In the genomic region with DNA sequence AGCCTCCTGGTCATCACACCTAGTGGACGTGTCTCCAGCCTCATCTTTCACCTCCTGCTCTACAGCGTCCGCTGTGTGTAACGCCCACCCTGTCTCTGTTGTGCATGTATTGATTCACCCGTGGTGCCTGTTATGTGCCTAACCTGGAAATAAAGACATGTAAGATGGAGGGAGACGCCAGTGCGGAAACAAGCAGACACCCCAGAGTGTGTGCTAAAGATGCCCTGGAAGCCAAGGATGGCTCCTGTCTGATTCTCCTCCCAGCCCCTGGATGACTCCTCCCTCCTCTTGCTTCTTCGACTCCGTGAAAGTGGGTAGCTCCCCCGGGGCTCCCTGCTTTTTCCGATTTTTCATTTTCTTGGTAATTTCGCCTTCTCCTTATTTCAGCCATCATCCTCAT, we compare ENCODE assay signal across 17 cellular contexts.
DNase-seq lines count a peak whose midpoint lies in the region; ATAC-seq and TF ChIP-seq lines count a peak whose summit lies in the region.
"Had no signal": no experiment of that assay in that cellular context is flagged by ENCODE, and none has a peak within 500 bp of the region (broad histone marks: within the 10 kb centered on the region; RNA-seq: fewer than 3 reads in every experiment).

No MANE protein-coding gene starts in this region.

- H3K9me3 Mint-ChIP-seq in WTC11 = peaks cover 12% of the 10 kb centered on the region; the same call in 1 of the 2 replicates
- H3K9me3 Mint-ChIP-seq: CD4-positive, alpha-beta memory T cell had no signal

- H3K27ac Mint-ChIP-seq in WTC11 = no peak overlapping the region
- H3K27ac Mint-ChIP-seq: CD14-positive monocyte; CD4-positive, alpha-beta memory T cell; HFFc6 had no signal

- POLR2A ChIA-PET in WTC11 (lab: Charles Lee) = no interaction called here

- H4K91ac ChIP-seq in trophoblast cell (ENCODE audit: low read depth, low read length) = no peak overlapping the region

- no peak overlapping the region for H3K9ac ChIP-seq in trophoblast cell (ENCODE audit: low read length)
- H3K9ac ChIP-seq: BLaER1 had no signal

- no peak overlapping the region for H3K18ac ChIP-seq in trophoblast cell (ENCODE audit: low read length)

- WGBS in right cardiac atrium = 91% methylated on average over 12 of the region's 12 CpGs
- WGBS in trophoblast cell (ENCODE audit: extremely low coverage, insufficient coverage, insufficient read length) = no CpG with 5 or more reads among the region's 12 CpGs

- no peak overlapping the region for H2AFZ ChIP-seq in trophoblast cell (ENCODE audit: insufficient read depth, low read length, poor library complexity)

- H4K12ac ChIP-seq in trophoblast cell (ENCODE audit: low read depth, low read length) = no peak overlapping the region

- H3K27ac ChIP-seq in right cardiac atrium (ENCODE audit: low read length) = no peak overlapping the region
- no peak overlapping the region for H3K27ac ChIP-seq in trophoblast cell (ENCODE audit: low read depth, low read length)
- H3K27ac ChIP-seq: BLaER1 had no signal

- H3K27me3 ChIP-seq in right cardiac atrium (ENCODE audit: control insufficient read depth, insufficient read depth) (no peaks in the 10 kb centered on the region), trophoblast cell (ENCODE audit: insufficient read depth, low read length) (no peaks in the 10 kb centered on the region)
- H3K27me3 ChIP-seq: BLaER1 had no signal

- no peaks in the 10 kb centered on the region for H3K79me1 ChIP-seq in trophoblast cell (ENCODE audit: low read length)

- CTCF ChIA-PET in WTC11 (lab: Charles Lee) = interaction anchor here (1.1 kb wide), 1 partner anchor 239 kb away, joined by 4 read pairs; no protein-coding TSS in a partner anchor

- TF ChIP-seq CTCF in WTC11 (IDR thresholded peaks at IDR 0.05) = no peak

- H3K9me3 ChIP-seq in right cardiac atrium (ENCODE audit: control insufficient read depth, low read length) = no peaks in the 10 kb centered on the region
- H3K9me3 ChIP-seq in trophoblast cell (ENCODE audit: insufficient read depth, low read depth, low read length) = peaks cover 6% of the 10 kb centered on the region
- H3K9me3 ChIP-seq: BLaER1 had no signal

- H2BK120ac ChIP-seq in trophoblast cell (ENCODE audit: insufficient read depth, low read length, poor library complexity) = no peak overlapping the region

- DNase-seq in cardiac septum (ENCODE audit: low spot score) (peak; percentile 61), right cardiac atrium (no peak), ecto neural progenitor cell (ENCODE audit: low spot score) (peak; percentile 19), trophoblast cell (no peak), RKO (ENCODE audit: low spot score) (no peak), WTC11 (ENCODE audit: low spot score) (no peak)
- DNase-seq: 8988T; CD4-positive, alpha-beta memory T cell; DMS79 treated with DMSO at 0.1 percent for 48 hours; GF-D8; GOT3; H7; HFFc6 had no signal

- H3K79me2 ChIP-seq in trophoblast cell (ENCODE audit: control insufficient read depth, insufficient read depth, low read length, poor library complexity) = no peaks in the 10 kb centered on the region

- no peaks in the 10 kb centered on the region; the same call in 1 of the 2 replicates for H3K27me3 Mint-ChIP-seq in WTC11 (ENCODE audit: low read depth)
- H3K27me3 Mint-ChIP-seq: CD4-positive, alpha-beta memory T cell had no signal

- H2BK12ac ChIP-seq in trophoblast cell (ENCODE audit: low read length) = no peak overlapping the region

- H2AK5ac ChIP-seq in trophoblast cell (ENCODE audit: low read length) = no peak overlapping the region

- H3K4me1 ChIP-seq in right cardiac atrium (ENCODE audit: control insufficient read depth, insufficient read depth, low read length) = peaks cover 3% of the 10 kb centered on the region
- H3K4me1 ChIP-seq in trophoblast cell (ENCODE audit: control insufficient read depth in 1 of 2, insufficient read depth in 2 of 2, low read length in 2 of 2) = no peaks in the 10 kb centered on the region

- H3K4me3 ChIP-seq in right cardiac atrium (ENCODE audit: low read length) (no peak overlapping the region), trophoblast cell (ENCODE audit: low read depth, low read length) (peak overlapping the region; percentile 34)
- H3K4me3 ChIP-seq: BLaER1 had no signal

- intact Hi-C loops in cardiac septum (cut with DNase I) = no loop called here
- intact Hi-C loops in right cardiac atrium (cut with DNase I) = no loop called here

- H2BK5ac ChIP-seq in trophoblast cell (ENCODE audit: low read depth, low read length, poor library complexity) = no peak overlapping the region

- no peaks in the 10 kb centered on the region for H3K36me3 ChIP-seq in trophoblast cell (ENCODE audit: control insufficient read depth in 1 of 2, insufficient read depth in 2 of 2, low read length in 2 of 2)
- H3K36me3 ChIP-seq: BLaER1 had no signal

- H4K8ac ChIP-seq in trophoblast cell (ENCODE audit: low read depth, low read length) = no peak overlapping the region

- ATAC-seq in right cardiac atrium = no peak
- ATAC-seq in WTC11 = no peak
- ATAC-seq in HG03521 (IDR thresholded peaks at IDR 0.05; ENCODE audit: unreplicated experiment) = no peak
- ATAC-seq: HCT116 had no signal

- no peak overlapping the region for H3K4me3 Mint-ChIP-seq in WTC11
- H3K4me3 Mint-ChIP-seq: CD14-positive monocyte; CD4-positive, alpha-beta memory T cell; HFFc6 had no signal

- no peak overlapping the region for H3K4me2 ChIP-seq in trophoblast cell (ENCODE audit: low read length)
- H3K4me2 ChIP-seq: BLaER1 had no signal

- no peaks in the 10 kb centered on the region for H3K4me1 Mint-ChIP-seq in WTC11
- H3K4me1 Mint-ChIP-seq: CD14-positive monocyte; CD4-positive, alpha-beta memory T cell had no signal

- H3K23ac ChIP-seq in trophoblast cell (ENCODE audit: low read length) = no peak overlapping the region

- H3K14ac ChIP-seq in trophoblast cell (ENCODE audit: low read length) = no peak overlapping the region

- H3K4ac ChIP-seq in trophoblast cell (ENCODE audit: low read depth, low read length) = no peak overlapping the region

- H3K36me3 Mint-ChIP-seq in WTC11 = no peaks in the 10 kb centered on the region
- H3K36me3 Mint-ChIP-seq: CD14-positive monocyte had no signal

TF ChIP-seq in WTC11, 78 proteins besides CTCF, POLR2A, EP300 and RAD21 (continues in another document):
- no peak for TF ChIP-seq STAT6 (CRISPR knock-in tag; conservative IDR thresholded peaks at IDR 0.05; ENCODE audit: low read depth)
- no peak for TF ChIP-seq NFE2L1 (CRISPR knock-in tag; IDR thresholded peaks at IDR 0.05)
- TF ChIP-seq ZNF423 (CRISPR knock-in tag; IDR thresholded peaks at IDR 0.05) = no peak
- no peak for TF ChIP-seq GTF2I (CRISPR knock-in tag; conservative IDR thresholded peaks at IDR 0.05)
- TF ChIP-seq, protein P1, sequence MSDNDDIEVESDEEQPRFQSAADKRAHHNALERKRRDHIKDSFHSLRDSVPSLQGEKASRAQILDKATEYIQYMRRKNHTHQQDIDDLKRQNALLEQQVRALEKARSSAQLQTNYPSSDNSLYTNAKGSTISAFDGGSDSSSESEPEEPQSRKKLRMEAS (CRISPR knock-in tag; IDR thresholded peaks at IDR 0.05) = no peak
- TF ChIP-seq, protein P2, sequence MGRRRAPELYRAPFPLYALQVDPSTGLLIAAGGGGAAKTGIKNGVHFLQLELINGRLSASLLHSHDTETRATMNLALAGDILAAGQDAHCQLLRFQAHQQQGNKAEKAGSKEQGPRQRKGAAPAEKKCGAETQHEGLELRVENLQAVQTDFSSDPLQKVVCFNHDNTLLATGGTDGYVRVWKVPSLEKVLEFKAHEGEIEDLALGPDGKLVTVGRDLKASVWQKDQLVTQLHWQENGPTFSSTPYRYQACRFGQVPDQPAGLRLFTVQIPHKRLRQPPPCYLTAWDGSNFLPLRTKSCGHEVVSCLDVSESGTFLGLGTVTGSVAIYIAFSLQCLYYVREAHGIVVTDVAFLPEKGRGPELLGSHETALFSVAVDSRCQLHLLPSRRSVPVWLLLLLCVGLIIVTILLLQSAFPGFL (CRISPR knock-in tag; IDR thresholded peaks at IDR 0.05; ENCODE audit: borderline replicate concordance) = no peak
- TF ChIP-seq ERG (CRISPR knock-in tag; IDR thresholded peaks at IDR 0.05) = no peak
- TF ChIP-seq SP1 (CRISPR knock-in tag; conservative IDR thresholded peaks at IDR 0.05) = no peak
- no peak for TF ChIP-seq MXD4 (CRISPR knock-in tag; IDR thresholded peaks at IDR 0.05; ENCODE audit: borderline replicate concordance)

Comparison
In these comparisons a context has a peak if more than half of its experiments do, and no peak if none do; other contexts are left out.
1. DNase-seq: peak in cardiac septum (single experiment) and ecto neural progenitor cell (single experiment); none in right cardiac atrium (0 of 3), trophoblast cell (0 of 2), RKO (single experiment) and WTC11 (single experiment).